Comparison of ENCODE assay signal across 29 cellular contexts in genomic region chr10:105868935-105869334, GRCh38.
"Had no signal": no experiment of that assay in that cellular context is flagged by ENCODE, and none has a peak within 500 bp of the region (broad histone marks: within the 10 kb centered on the region; RNA-seq: fewer than 3 reads in every experiment).

No MANE protein-coding gene starts in this region.

- H3K9me3 ChIP-seq: SJCRH30 had no signal

- H3K36me3 ChIP-seq: SJCRH30 had no signal

- H3K4me3 ChIP-seq: PC-9, SJCRH30, SK-N-MC had no signal

- ATAC-seq: Panc1, Right ventricle myocardium inferior, SK-N-SH treated with all-trans-retinoic acid at 6 μM for 48 hours had no signal

- H3K27ac ChIP-seq: KMS-11, PC-9, RWPE1, SJCRH30, SK-N-MC had no signal

- DNase-seq: Karpas-422, KBM-7, MM.1S, MV-4-11, NCI-H1092, NCI-H1417 treated with DMSO at 0.1 percent for 48 hours, NCI-H1436 treated with DMSO at 0.1 percent for 48 hours, NCI-H1694 treated with DMSO at 0.1 percent for 48 hours, NCI-H187 treated with DMSO at 0.1 percent for 48 hours, NCI-H2029, NCI-H2081, NCI-H2171 treated with DMSO at 0.1 percent for 48 hours, NCI-H2227 treated with DMSO at 0.1 percent for 48 hours, NCI-H345, NCI-H446, NCI-H510A treated with DMSO at 0.1 percent for 48 hours, NCI-H524 treated with DMSO at 0.1 percent for 48 hours, NCI-H526 treated with DMSO at 0.1 percent for 48 hours, NCI-H774, PC-9, SHP77, SIG-M5, SJCRH30 had no signal

- H3K4me1 ChIP-seq: SJCRH30 had no signal
